22 cellular contexts compared by ENCODE assay signal in genomic region chr2:236273126-236273525, GRCh38. TPM values are rescaled to one million over a fixed set of nuclear protein-coding genes. Genes with fewer than 3 reads are reported as not detected.
"Had no signal": no experiment of that assay in that cellular context is flagged by ENCODE, and none has a peak within 500 bp of the region (broad histone marks: within the 10 kb centered on the region; RNA-seq: fewer than 3 reads in every experiment).

No MANE protein-coding gene starts in this region.

- ATAC-seq: activated T-cell treated with anti-CD3 and anti-CD28 coated beads, Interleukin-2, amount 50 U/mL, for 72 hours; body of pancreas; esophagus mucosa; natural killer cell treated with Interleukin-12 subunit alpha and Interleukin-12 subunit beta and Interleukin-15 and Interleukin-18, amount 100 ng/mL, for 72 hours; T-cell had no signal

- H3K27ac Mint-ChIP-seq: activated naive CD4-positive, alpha-beta T cell treated with anti-CD3 and anti-CD28 coated beads, Interleukin-2, amount 10 ng/mL, durations not matched to agents 7 days and 5 days; activated T-cell treated with anti-CD3 and anti-CD28 coated beads, Interleukin-2, amount 50 U/mL, for 72 hours; natural killer cell treated with Interleukin-12 subunit alpha and Interleukin-12 subunit beta and Interleukin-15 and Interleukin-18, amount 100 ng/mL, for 72 hours; T-cell; T-helper 2 cell treated with Interferon-gamma antibody and Interleukin-4, amounts not matched to agents 5 μg/mL and 100 μg/mL, for 36 hours; type B pancreatic cell had no signal

- H3K4me3 Mint-ChIP-seq: activated naive CD4-positive, alpha-beta T cell treated with anti-CD3 and anti-CD28 coated beads, Interleukin-2, amount 10 ng/mL, durations not matched to agents 7 days and 5 days; activated T-cell treated with anti-CD3 and anti-CD28 coated beads, Interleukin-2, amount 50 U/mL, for 72 hours; natural killer cell treated with Interleukin-12 subunit alpha and Interleukin-12 subunit beta and Interleukin-15 and Interleukin-18, amount 100 ng/mL, for 72 hours; T-cell; T-helper 2 cell treated with Interferon-gamma antibody and Interleukin-4, amounts not matched to agents 5 μg/mL and 100 μg/mL, for 36 hours; type B pancreatic cell had no signal

- H3K4me3 ChIP-seq: body of pancreas, ovary, prostate gland, spleen, thoracic aorta had no signal

- H3K27me3 ChIP-seq: body of pancreas, neutrophil, ovary had no signal

- H3K9me3 Mint-ChIP-seq: natural killer cell treated with Interleukin-12 subunit alpha and Interleukin-12 subunit beta and Interleukin-15 and Interleukin-18, amount 100 ng/mL, for 72 hours had no signal

- H3K27ac ChIP-seq: body of pancreas, neutrophil, ovary, prostate gland, spleen, thoracic aorta had no signal

- H3K36me3 ChIP-seq: neutrophil, ovary, prostate gland, spleen, thoracic aorta had no signal

- H3K4me1 Mint-ChIP-seq: activated naive CD4-positive, alpha-beta T cell treated with anti-CD3 and anti-CD28 coated beads, Interleukin-2, amount 10 ng/mL, durations not matched to agents 7 days and 5 days; T-cell had no signal

- H3K9me3 ChIP-seq: prostate gland, thoracic aorta had no signal

- DNase-seq: activated CD4-positive, alpha-beta T cell treated with anti-CD3 and anti-CD28 coated beads for 1 hour; activated CD8-positive, alpha-beta memory T cell treated with anti-CD3 and anti-CD28 coated beads for 24 hours; activated effector memory CD4-positive, alpha-beta T cell treated with anti-CD3 and anti-CD28 coated beads, Interleukin-2, amount 50 U/mL, for 16 hours; activated naive CD4-positive, alpha-beta T cell treated with anti-CD3 and anti-CD28 coated beads, Interleukin-2, amount 10 ng/mL, durations not matched to agents 7 days and 5 days; activated T-cell treated with anti-CD3 and anti-CD28 coated beads, Interleukin-2, amount 50 U/mL, for 72 hours; amygdala; body of pancreas; hippocampal formation; ovary; spleen; stimulated activated CD4-positive, alpha-beta T cell treated with anti-CD3 and anti-CD28 coated beads, Interleukin-4, amount 100 ng/mL, for 1 hour; stimulated activated naive CD4-positive, alpha-beta T cell treated with Interleukin-2 at 50 U/mL for 16 hours; T-cell had no signal

- H3K4me1 ChIP-seq: body of pancreas, prostate gland, spleen had no signal

- H3K36me3 Mint-ChIP-seq: activated naive CD4-positive, alpha-beta T cell treated with anti-CD3 and anti-CD28 coated beads, Interleukin-2, amount 10 ng/mL, durations not matched to agents 7 days and 5 days; natural killer cell treated with Interleukin-12 subunit alpha and Interleukin-12 subunit beta and Interleukin-15 and Interleukin-18, amount 100 ng/mL, for 72 hours; T-cell had no signal

RNA-seq across cellular contexts. Expression of gene ASB18, which starts 8.9 kb away (rescaled TPM):
- total RNA-seq: activated T-cell treated with anti-CD3 and anti-CD28 coated beads, Interleukin-2, amount 50 U/mL, for 72 hours; body of pancreas; chondrocyte; esophagus mucosa; liver; natural killer cell treated with Interleukin-12 subunit alpha and Interleukin-12 subunit beta and Interleukin-15 and Interleukin-18, amount 100 ng/mL, for 72 hours; ovary; prostate gland; spleen; T-cell; thoracic aorta had no signal
- polyA plus RNA-seq: liver, ovary, spleen had no signal
